24 cellular contexts compared by ENCODE assay signal in the genomic region with DNA sequence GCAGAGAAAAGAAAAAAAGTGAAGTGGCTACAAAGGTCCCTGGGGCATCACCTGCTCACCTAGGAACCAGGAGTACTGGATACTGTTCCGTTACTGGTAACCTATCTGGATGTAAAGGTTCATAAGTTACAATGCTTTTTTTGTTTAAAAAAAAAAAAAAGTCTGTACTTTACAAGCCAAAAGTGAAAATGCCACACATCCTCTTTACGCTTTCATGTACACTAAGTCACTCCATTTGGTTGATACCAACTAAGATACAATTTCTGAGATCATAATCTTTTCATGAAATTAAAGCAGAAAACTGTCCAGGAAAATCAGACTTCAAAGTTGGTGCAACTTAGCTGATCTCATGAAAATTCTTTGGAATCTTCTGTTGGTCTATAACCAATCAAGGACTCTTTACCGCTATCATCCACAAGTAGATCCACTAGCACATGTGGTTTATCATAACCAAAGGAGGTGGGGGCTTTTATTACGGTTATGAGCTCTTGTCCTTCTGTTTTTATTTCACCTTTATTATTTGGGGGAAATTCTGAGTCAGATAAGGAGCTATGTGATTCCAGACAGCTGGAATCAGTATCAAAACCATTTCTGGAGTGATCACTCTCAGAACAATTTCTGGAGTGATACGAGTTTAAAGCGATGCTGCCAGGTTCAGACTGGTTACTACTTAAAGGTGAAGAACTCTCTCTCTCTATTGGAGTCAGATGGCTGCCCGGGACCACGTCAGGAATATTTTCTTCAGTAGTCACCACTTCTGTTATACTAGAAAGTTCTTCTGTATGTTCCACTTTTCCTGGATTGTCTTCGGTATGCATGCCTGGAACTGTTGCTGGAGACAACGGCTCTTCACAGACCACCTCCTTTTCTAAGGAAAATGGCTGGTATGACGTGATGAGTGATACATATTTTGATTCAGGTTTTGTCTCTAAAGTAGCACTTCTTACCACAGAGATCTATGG. TPM values are rescaled to one million over a fixed set of nuclear protein-coding genes. Genes with fewer than 3 reads are reported as not detected.
"Had no signal": no experiment of that assay in that cellular context is flagged by ENCODE, and none has a peak within 500 bp of the region (broad histone marks: within the 10 kb centered on the region; RNA-seq: fewer than 3 reads in every experiment).

No MANE protein-coding gene starts in this region.

- H3K4me1 Mint-ChIP-seq: neural crest cell had no signal

- DNase-seq: activated CD4-positive, alpha-beta T cell treated with anti-CD3 and anti-CD28 coated beads, Interleukin-2, amount 10 ng/mL, durations not matched to agents 7 days and 5 days; activated CD8-positive, alpha-beta memory T cell treated with anti-CD3 and anti-CD28 coated beads, Interleukin-2, amount 50 U/mL, for 4 hours; activated naive CD4-positive, alpha-beta T cell treated with anti-CD3 and anti-CD28 coated beads, Interleukin-2, amount 10 ng/mL, durations not matched to agents 7 days and 5 days; activated T-cell treated with anti-CD3 and anti-CD28 coated beads, Interleukin-2, amount 50 U/mL, for 4 hours; effector CD4-positive, alpha-beta T cell; heart left ventricle; kidney; stimulated activated CD4-positive, alpha-beta T cell treated with anti-CD3 and anti-CD28 coated beads, Interleukin-12 subunit alpha, Interleukin-12 subunit beta, amount 100 ng/mL, for 4 hours; stimulated activated CD4-positive, alpha-beta T cell treated with anti-CD3 and anti-CD28 coated beads, Interleukin-2, amount 100 ng/mL, for 24 hours; T-helper 1 cell; T1000 had no signal

- H3K27ac Mint-ChIP-seq: activated CD4-positive, alpha-beta T cell treated with anti-CD3 and anti-CD28 coated beads, Interleukin-2, amount 10 ng/mL, durations not matched to agents 7 days and 5 days; activated naive CD4-positive, alpha-beta T cell treated with anti-CD3 and anti-CD28 coated beads, Interleukin-2, amount 10 ng/mL, durations not matched to agents 7 days and 5 days; progenitor cell of endocrine pancreas had no signal

- H3K9me3 Mint-ChIP-seq: activated naive CD4-positive, alpha-beta T cell treated with anti-CD3 and anti-CD28 coated beads, Interleukin-2, amount 10 ng/mL, durations not matched to agents 7 days and 5 days; activated T-cell treated with anti-CD3 and anti-CD28 coated beads, Interleukin-2, amount 50 U/mL, for 4 hours; neural crest cell had no signal

- H3K27me3 ChIP-seq: esophagus muscularis mucosa, gastroesophageal sphincter, heart left ventricle had no signal

- H3K27ac ChIP-seq: esophagus muscularis mucosa, gastroesophageal sphincter, heart left ventricle, thoracic aorta had no signal

- H3K9me3 ChIP-seq: esophagus muscularis mucosa, gastroesophageal sphincter, heart left ventricle, thoracic aorta had no signal

- H3K4me3 Mint-ChIP-seq: activated CD4-positive, alpha-beta T cell treated with anti-CD3 and anti-CD28 coated beads, Interleukin-2, amount 10 ng/mL, durations not matched to agents 7 days and 5 days; activated naive CD4-positive, alpha-beta T cell treated with anti-CD3 and anti-CD28 coated beads, Interleukin-2, amount 10 ng/mL, durations not matched to agents 7 days and 5 days; activated T-cell treated with anti-CD3 and anti-CD28 coated beads, Interleukin-2, amount 50 U/mL, for 4 hours; neural crest cell had no signal

- H3K4me3 ChIP-seq: esophagus muscularis mucosa, gastroesophageal sphincter, heart left ventricle, thoracic aorta had no signal

- H3K27me3 Mint-ChIP-seq: activated CD4-positive, alpha-beta T cell treated with anti-CD3 and anti-CD28 coated beads, Interleukin-2, amount 10 ng/mL, durations not matched to agents 7 days and 5 days; activated naive CD4-positive, alpha-beta T cell treated with anti-CD3 and anti-CD28 coated beads, Interleukin-2, amount 10 ng/mL, durations not matched to agents 7 days and 5 days; progenitor cell of endocrine pancreas had no signal

- H3K4me1 ChIP-seq: esophagus muscularis mucosa, gastroesophageal sphincter had no signal

- ATAC-seq: activated T-cell treated with anti-CD3 and anti-CD28 coated beads, Interleukin-2, amount 50 U/mL, for 4 hours; gastroesophageal sphincter; heart left ventricle; left lobe of liver had no signal

RNA-seq across cellular contexts. Expression of gene IL22RA2, which starts 24.5 kb away (rescaled TPM):
- total RNA-seq: activated CD4-positive, alpha-beta T cell treated with anti-CD3 and anti-CD28 coated beads, Interleukin-2, amount 10 ng/mL, durations not matched to agents 7 days and 5 days; activated T-cell treated with anti-CD3 and anti-CD28 coated beads, Interleukin-2, amount 50 U/mL, for 4 hours; astrocyte; bronchial epithelial cell; cerebellum; esophagus muscularis mucosa; gastroesophageal sphincter; kidney; left lobe of liver; lung microvascular endothelial cell; myocyte; neural crest cell; osteoblast; progenitor cell of endocrine pancreas; thoracic aorta; ureter had no signal
